ENCODE assay signal across 19 cellular contexts in genomic region chr6:81734500-81735140, GRCh38.
"Had no signal": no experiment of that assay in that cellular context is flagged by ENCODE, and none has a peak within 500 bp of the region (broad histone marks: within the 10 kb centered on the region; RNA-seq: fewer than 3 reads in every experiment).

No MANE protein-coding gene starts in this region.

- H3K27me3 ChIP-seq: body of pancreas had no signal

- H3K27ac ChIP-seq: body of pancreas had no signal

- DNase-seq: activated B cell treated with CpG ODN at 0.5 μM for 24 hours; activated CD4-positive, alpha-beta T cell treated with anti-CD3 and anti-CD28 coated beads for 1 hour; activated CD4-positive, alpha-beta T cell treated with anti-CD3 and anti-CD28 coated beads, Interleukin-2, amount 10 ng/mL, durations not matched to agents 24 days and 14 days; activated CD4-positive, alpha-beta T cell treated with anti-CD3 and anti-CD28 coated beads, Interleukin-2, amount 50 U/mL, for 48 hours; activated CD8-positive, alpha-beta memory T cell treated with anti-CD3 and anti-CD28 coated beads, Interleukin-2, amount 10 ng/mL, durations not matched to agents 7 days and 5 days; activated effector memory CD4-positive, alpha-beta T cell treated with Interleukin-2 at 50 U/mL for 16 hours; activated naive CD4-positive, alpha-beta T cell; activated T-cell treated with anti-CD3 and anti-CD28 coated beads, Interleukin-2, amount 50 U/mL, for 24 hours; aorta; body of pancreas; MV-4-11; NCI-H1092 treated with DMSO at 0.1 percent for 48 hours; NCI-H1417 treated with DMSO at 0.1 percent for 48 hours; NCI-H1694; NCI-H2029; NCI-H510A treated with DMSO at 0.1 percent for 48 hours; SIG-M5; T-helper 17 cell; T-helper 9 cell had no signal

- H3K4me1 ChIP-seq: body of pancreas had no signal

- H3K9me3 ChIP-seq: body of pancreas had no signal

- H3K4me3 ChIP-seq: body of pancreas had no signal

- ATAC-seq: activated CD8-positive, alpha-beta memory T cell treated with anti-CD3 and anti-CD28 coated beads, Interleukin-2, amount 10 ng/mL, durations not matched to agents 7 days and 5 days; body of pancreas; T-helper 17 cell had no signal
